18 cellular contexts compared by ENCODE assay signal in genomic region chr4:139403457-139403856, GRCh38. TPM values are rescaled to one million over a fixed set of nuclear protein-coding genes. Genes with fewer than 3 reads are reported as not detected.
DNase-seq lines count a peak whose midpoint lies in the region; ATAC-seq and TF ChIP-seq lines count a peak whose summit lies in the region.
"Had no signal": no experiment of that assay in that cellular context is flagged by ENCODE, and none has a peak within 500 bp of the region (broad histone marks: within the 10 kb centered on the region; RNA-seq: fewer than 3 reads in every experiment).

No MANE protein-coding gene starts in this region.

- no peak overlapping the region for H3K27ac ChIP-seq in GM23338 (ENCODE audit: low read depth)
- H3K27ac ChIP-seq: GM23248, Peyer's patch, vagina had no signal

- H2AFZ ChIP-seq in GM23338 = no peak overlapping the region
- H2AFZ ChIP-seq: GM23248 had no signal

- H3K27me3 Mint-ChIP-seq in GM23338 (ENCODE audit: insufficient read depth, low read depth, poor library complexity) (no peaks in the 10 kb centered on the region), progenitor cell of endocrine pancreas (no peaks in the 10 kb centered on the region)
- no peaks in the 10 kb centered on the region for H3K27me3 Mint-ChIP-seq in activated CD4-positive, alpha-beta T cell treated with anti-CD3 and anti-CD28 coated beads for 36 hours
- H3K27me3 Mint-ChIP-seq: activated CD4-positive, alpha-beta T cell treated with anti-CD3 and anti-CD28 coated beads, Interleukin-2, amount 10 ng/mL, durations not matched to agents 24 days and 14 days; activated naive CD8-positive, alpha-beta T cell treated with anti-CD3 and anti-CD28 coated beads, Interleukin-2, amount 50 U/mL, for 24 hours; CD8-positive, alpha-beta memory T cell had no signal

- no peak overlapping the region for H3K4me2 ChIP-seq in GM23338

- no peak overlapping the region for H3K4me3 Mint-ChIP-seq in GM23338
- no peak overlapping the region for H3K4me3 Mint-ChIP-seq in progenitor cell of endocrine pancreas (ENCODE audit: low read depth)
- no peak overlapping the region for H3K4me3 Mint-ChIP-seq in activated CD4-positive, alpha-beta T cell treated with anti-CD3 and anti-CD28 coated beads for 36 hours
- H3K4me3 Mint-ChIP-seq: activated CD4-positive, alpha-beta T cell treated with anti-CD3 and anti-CD28 coated beads, Interleukin-2, amount 10 ng/mL, durations not matched to agents 24 days and 14 days; activated naive CD8-positive, alpha-beta T cell treated with anti-CD3 and anti-CD28 coated beads, Interleukin-2, amount 50 U/mL, for 24 hours; activated T-cell treated with anti-CD3 and anti-CD28 coated beads, Interleukin-2, amount 50 U/mL, for 4 hours; CD8-positive, alpha-beta memory T cell had no signal

- no peaks in the 10 kb centered on the region for H3K79me2 ChIP-seq in GM23338 (replicated peaks; ENCODE audit: insufficient read depth)

- intact Hi-C loops in activated CD4-positive, alpha-beta T cell treated with anti-CD3 and anti-CD28 coated beads for 36 hours (cut with DNase I, micrococcal nuclease) = no loop called here

- no peak overlapping the region for H3K4me3 ChIP-seq in GM23338
- H3K4me3 ChIP-seq in choroid plexus epithelial cell (ENCODE audit: low read depth, low read length) = no peak overlapping the region
- H3K4me3 ChIP-seq: GM23248, Peyer's patch, vagina had no signal

- TF ChIP-seq CTCF in GM23338 (conservative IDR thresholded peaks at IDR 0.05; ENCODE audit: low read depth in 2 of 2) (peak in 1 of 2 experiments; percentile 54), choroid plexus epithelial cell (conservative IDR thresholded peaks at IDR 0.05; ENCODE audit: low read depth, low read length) (peak; percentile 21), progenitor cell of endocrine pancreas (IDR thresholded peaks at IDR 0.05; ENCODE audit: unreplicated experiment) (no peak)

- in situ Hi-C loops in ACHN (cut with HindIII; ENCODE audit: low pct_ligation_motif_present, low pct_unique_long_range_greater_than_20kb, low sequenced_read_pairs) = no loop called here

- no peaks in the 10 kb centered on the region for H3F3A ChIP-seq in GM23338 (replicated peaks; ENCODE audit: low read depth)

- POLR2A ChIA-PET in activated CD4-positive, alpha-beta T cell treated with anti-CD3 and anti-CD28 coated beads for 36 hours (lab: Charles Lee) = no interaction called here

- 0 out of 2 replicates have a peak, but pooled peaks cover 3% of the 10 kb centered on the region for H4K20me1 ChIP-seq in GM23338 (replicated peaks; ENCODE audit: insufficient read depth)

- peak overlapping the region; percentile 70; the same call in 1 of the 2 replicates for H3K27ac Mint-ChIP-seq in GM23338
- H3K27ac Mint-ChIP-seq in progenitor cell of endocrine pancreas = peak overlapping the region; percentile 47
- H3K27ac Mint-ChIP-seq in activated CD4-positive, alpha-beta T cell treated with anti-CD3 and anti-CD28 coated beads for 36 hours = no peak overlapping the region
- H3K27ac Mint-ChIP-seq: activated CD4-positive, alpha-beta T cell treated with anti-CD3 and anti-CD28 coated beads, Interleukin-2, amount 10 ng/mL, durations not matched to agents 24 days and 14 days; activated naive CD8-positive, alpha-beta T cell treated with anti-CD3 and anti-CD28 coated beads, Interleukin-2, amount 50 U/mL, for 24 hours had no signal

- no peaks in the 10 kb centered on the region for H3K4me1 ChIP-seq in GM23338 (ENCODE audit: insufficient read depth)
- H3K4me1 ChIP-seq: Peyer's patch, vagina had no signal

- DNase-seq in GM23338 (ENCODE audit: low spot score) (peak; percentile 53), NCI-H69 (lab: John Stamatoyannopoulos, UW) (peak; percentile 24), choroid plexus epithelial cell (ENCODE audit: low read depth) (peak; percentile 35), progenitor cell of endocrine pancreas (ENCODE audit: low spot score, unreplicated experiment) (no peak), HuH-7.5 (ENCODE audit: low spot score) (no peak), ACHN (no peak)
- DNase-seq in activated CD4-positive, alpha-beta T cell treated with anti-CD3 and anti-CD28 coated beads for 36 hours = no peak
- DNase-seq: activated CD4-positive, alpha-beta T cell treated with anti-CD3 and anti-CD28 coated beads, Interleukin-2, amount 10 ng/mL, durations not matched to agents 24 days and 14 days; activated naive CD8-positive, alpha-beta T cell treated with anti-CD3 and anti-CD28 coated beads, Interleukin-2, amount 50 U/mL, for 24 hours; activated T-cell treated with anti-CD3 and anti-CD28 coated beads, Interleukin-2, amount 50 U/mL, for 4 hours; CD8-positive, alpha-beta memory T cell; cerebellar nuclear complex; GM23248; left ventricle myocardium superior; NCI-H2171 treated with DMSO at 0.1 percent for 48 hours; Peyer's patch; stimulated activated naive CD4-positive, alpha-beta T cell had no signal

- peak; percentile 16; the same call in 2 of the 3 replicates for ATAC-seq in GM23338
- ATAC-seq in activated CD4-positive, alpha-beta T cell treated with anti-CD3 and anti-CD28 coated beads for 36 hours = no peak
- ATAC-seq: activated naive CD8-positive, alpha-beta T cell treated with anti-CD3 and anti-CD28 coated beads, Interleukin-2, amount 50 U/mL, for 24 hours; activated T-cell treated with anti-CD3 and anti-CD28 coated beads, Interleukin-2, amount 50 U/mL, for 4 hours; left ventricle myocardium superior had no signal

- H3K36me3 Mint-ChIP-seq in GM23338 (ENCODE audit: low read depth) (no peaks in the 10 kb centered on the region), progenitor cell of endocrine pancreas (ENCODE audit: insufficient read depth) (peaks cover 24% of the 10 kb centered on the region)
- H3K36me3 Mint-ChIP-seq in activated CD4-positive, alpha-beta T cell treated with anti-CD3 and anti-CD28 coated beads for 36 hours (ENCODE audit: low read depth) = peaks cover 19% of the 10 kb centered on the region

- H3K36me3 ChIP-seq in GM23338 (ENCODE audit: insufficient read depth) = no peaks in the 10 kb centered on the region
- H3K36me3 ChIP-seq: Peyer's patch, vagina had no signal

- no peaks in the 10 kb centered on the region for H3K9me2 ChIP-seq in GM23338 (ENCODE audit: insufficient read depth)

- CTCF ChIA-PET in activated CD4-positive, alpha-beta T cell treated with anti-CD3 and anti-CD28 coated beads for 36 hours (lab: Charles Lee) = interaction anchor here (0.9 to 2.0 kb wide), 3 partner anchors 13 to 292 kb away, joined by 3 to 6 read pairs (median 4); no protein-coding TSS in a partner anchor

- H3K9me3 Mint-ChIP-seq in GM23338 = no peaks in the 10 kb centered on the region; the same call in 2 of the 3 replicates
- H3K9me3 Mint-ChIP-seq in progenitor cell of endocrine pancreas (ENCODE audit: low read depth) = no peaks in the 10 kb centered on the region
- no peaks in the 10 kb centered on the region for H3K9me3 Mint-ChIP-seq in activated CD4-positive, alpha-beta T cell treated with anti-CD3 and anti-CD28 coated beads for 36 hours (ENCODE audit: low read depth)
- H3K9me3 Mint-ChIP-seq: activated CD4-positive, alpha-beta T cell treated with anti-CD3 and anti-CD28 coated beads, Interleukin-2, amount 10 ng/mL, durations not matched to agents 24 days and 14 days; activated naive CD8-positive, alpha-beta T cell treated with anti-CD3 and anti-CD28 coated beads, Interleukin-2, amount 50 U/mL, for 24 hours; activated T-cell treated with anti-CD3 and anti-CD28 coated beads, Interleukin-2, amount 50 U/mL, for 4 hours; CD8-positive, alpha-beta memory T cell had no signal

- peaks cover 7% of the 10 kb centered on the region; the same call in 2 of the 3 replicates for H3K4me1 Mint-ChIP-seq in GM23338
- peaks cover 6% of the 10 kb centered on the region for H3K4me1 Mint-ChIP-seq in progenitor cell of endocrine pancreas (ENCODE audit: low read depth)
- no peaks in the 10 kb centered on the region for H3K4me1 Mint-ChIP-seq in activated CD4-positive, alpha-beta T cell treated with anti-CD3 and anti-CD28 coated beads for 36 hours
- H3K4me1 Mint-ChIP-seq: activated CD4-positive, alpha-beta T cell treated with anti-CD3 and anti-CD28 coated beads, Interleukin-2, amount 10 ng/mL, durations not matched to agents 24 days and 14 days; activated naive CD8-positive, alpha-beta T cell treated with anti-CD3 and anti-CD28 coated beads, Interleukin-2, amount 50 U/mL, for 24 hours; CD8-positive, alpha-beta memory T cell had no signal

- no peaks in the 10 kb centered on the region for H3K27me3 ChIP-seq in GM23338 (ENCODE audit: insufficient read depth)
- H3K27me3 ChIP-seq: Peyer's patch, vagina had no signal

TF ChIP-seq in GM23338, 12 proteins besides CTCF, POLR2A, EP300 and RAD21 (continues in another document):
- no peak for TF ChIP-seq CREB1 (CRISPR knock-in tag; IDR thresholded peaks at IDR 0.05; ENCODE audit: low read depth)
- TF ChIP-seq ZNF114 (CRISPR knock-in tag; IDR thresholded peaks at IDR 0.05) = no peak

RNA-seq across cellular contexts. Expression of gene RAB33B, which starts 50.5 kb away (rescaled TPM):
- 17.5 and 19.1 TPM in 2 replicates for total RNA-seq in GM23338 (2014; rRNA removed; shearing (Covaris generic))
- 9.9 TPM in 2 replicates for polyA plus RNA-seq in GM23338 (2016; fragmentation: Nextera tagmentation; extraction: Ambion mirVana)
- 14.2 and 14.4 TPM in 2 replicates for total RNA-seq in progenitor cell of endocrine pancreas
- total RNA-seq in activated CD4-positive, alpha-beta T cell treated with anti-CD3 and anti-CD28 coated beads for 36 hours = 1 to 10 TPM; 6.0 to 6.4 TPM

Comparison
In these comparisons a context has a peak if more than half of its experiments do, and no peak if none do; other contexts are left out.
1. DNase-seq: peak in GM23338 (single experiment), NCI-H69 (single experiment) and choroid plexus epithelial cell (single experiment); none in progenitor cell of endocrine pancreas (single experiment), HuH-7.5 (single experiment), activated CD4-positive, alpha-beta T cell treated with anti-CD3 and anti-CD28 coated beads for 36 hours (single experiment) and ACHN (single experiment).